1 cellular context compared by ENCODE assay signal in the genomic region with DNA sequence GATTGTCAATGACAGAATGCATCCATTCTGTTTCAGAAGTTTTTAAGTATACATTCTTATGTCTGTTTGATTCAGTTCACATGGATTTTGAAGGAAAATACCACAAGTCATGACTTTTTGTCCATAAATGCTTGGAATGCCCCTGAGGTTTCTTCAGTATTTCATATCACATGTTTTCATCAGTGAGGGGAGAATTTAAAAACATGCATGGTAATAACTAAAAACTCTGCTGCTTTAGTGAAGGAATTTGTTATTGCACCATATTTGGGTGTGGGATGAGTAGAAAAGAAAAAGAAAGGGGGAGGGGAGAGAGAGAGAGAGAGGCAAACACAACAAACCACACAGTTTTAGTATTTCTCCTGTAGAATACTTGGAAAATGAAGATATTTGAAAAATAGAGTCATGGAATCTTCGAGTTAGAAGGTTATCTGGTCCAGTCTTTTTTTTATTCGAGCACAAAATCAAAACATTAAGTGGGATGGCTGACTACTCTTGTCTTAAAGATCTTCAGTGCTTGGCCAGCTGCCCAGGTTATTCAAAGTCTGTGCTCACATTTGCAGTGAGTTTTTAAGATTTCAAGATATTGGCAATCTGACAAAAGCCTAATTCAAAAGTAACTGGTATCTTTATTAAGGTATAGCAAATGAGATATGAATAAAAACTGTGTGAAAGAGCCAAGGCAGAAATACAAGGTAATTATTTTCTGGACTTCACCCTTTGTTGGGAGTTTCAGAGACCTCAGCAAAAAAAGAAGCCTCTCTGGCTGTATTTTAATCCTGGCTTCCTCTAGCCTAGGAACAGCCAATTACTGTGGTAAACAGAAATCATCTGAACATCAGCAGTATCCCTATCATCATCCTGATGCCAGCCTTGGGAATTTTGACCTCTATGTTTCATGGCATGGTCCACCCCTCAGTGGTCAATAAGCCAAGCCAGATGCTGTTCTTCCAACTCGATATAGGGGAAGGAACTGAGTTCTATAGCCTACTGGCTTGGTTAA.
A peak's percentile ranks its signal among the peaks of the same experiment; 100 is the strongest.
TF ChIP-seq lines count a peak whose summit lies in the region.

No MANE protein-coding gene starts in this region.

TF ChIP-seq in SK-N-SH, 30 proteins besides CTCF, POLR2A, EP300 and RAD21 (continued from another document):
- TF ChIP-seq, protein P1, sequence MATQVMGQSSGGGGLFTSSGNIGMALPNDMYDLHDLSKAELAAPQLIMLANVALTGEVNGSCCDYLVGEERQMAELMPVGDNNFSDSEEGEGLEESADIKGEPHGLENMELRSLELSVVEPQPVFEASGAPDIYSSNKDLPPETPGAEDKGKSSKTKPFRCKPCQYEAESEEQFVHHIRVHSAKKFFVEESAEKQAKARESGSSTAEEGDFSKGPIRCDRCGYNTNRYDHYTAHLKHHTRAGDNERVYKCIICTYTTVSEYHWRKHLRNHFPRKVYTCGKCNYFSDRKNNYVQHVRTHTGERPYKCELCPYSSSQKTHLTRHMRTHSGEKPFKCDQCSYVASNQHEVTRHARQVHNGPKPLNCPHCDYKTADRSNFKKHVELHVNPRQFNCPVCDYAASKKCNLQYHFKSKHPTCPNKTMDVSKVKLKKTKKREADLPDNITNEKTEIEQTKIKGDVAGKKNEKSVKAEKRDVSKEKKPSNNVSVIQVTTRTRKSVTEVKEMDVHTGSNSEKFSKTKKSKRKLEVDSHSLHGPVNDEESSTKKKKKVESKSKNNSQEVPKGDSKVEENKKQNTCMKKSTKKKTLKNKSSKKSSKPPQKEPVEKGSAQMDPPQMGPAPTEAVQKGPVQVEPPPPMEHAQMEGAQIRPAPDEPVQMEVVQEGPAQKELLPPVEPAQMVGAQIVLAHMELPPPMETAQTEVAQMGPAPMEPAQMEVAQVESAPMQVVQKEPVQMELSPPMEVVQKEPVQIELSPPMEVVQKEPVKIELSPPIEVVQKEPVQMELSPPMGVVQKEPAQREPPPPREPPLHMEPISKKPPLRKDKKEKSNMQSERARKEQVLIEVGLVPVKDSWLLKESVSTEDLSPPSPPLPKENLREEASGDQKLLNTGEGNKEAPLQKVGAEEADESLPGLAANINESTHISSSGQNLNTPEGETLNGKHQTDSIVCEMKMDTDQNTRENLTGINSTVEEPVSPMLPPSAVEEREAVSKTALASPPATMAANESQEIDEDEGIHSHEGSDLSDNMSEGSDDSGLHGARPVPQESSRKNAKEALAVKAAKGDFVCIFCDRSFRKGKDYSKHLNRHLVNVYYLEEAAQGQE (IDR thresholded peaks at IDR 0.05; ENCODE audit: low read depth, low read length): no peak
- TF ChIP-seq, protein P2, sequence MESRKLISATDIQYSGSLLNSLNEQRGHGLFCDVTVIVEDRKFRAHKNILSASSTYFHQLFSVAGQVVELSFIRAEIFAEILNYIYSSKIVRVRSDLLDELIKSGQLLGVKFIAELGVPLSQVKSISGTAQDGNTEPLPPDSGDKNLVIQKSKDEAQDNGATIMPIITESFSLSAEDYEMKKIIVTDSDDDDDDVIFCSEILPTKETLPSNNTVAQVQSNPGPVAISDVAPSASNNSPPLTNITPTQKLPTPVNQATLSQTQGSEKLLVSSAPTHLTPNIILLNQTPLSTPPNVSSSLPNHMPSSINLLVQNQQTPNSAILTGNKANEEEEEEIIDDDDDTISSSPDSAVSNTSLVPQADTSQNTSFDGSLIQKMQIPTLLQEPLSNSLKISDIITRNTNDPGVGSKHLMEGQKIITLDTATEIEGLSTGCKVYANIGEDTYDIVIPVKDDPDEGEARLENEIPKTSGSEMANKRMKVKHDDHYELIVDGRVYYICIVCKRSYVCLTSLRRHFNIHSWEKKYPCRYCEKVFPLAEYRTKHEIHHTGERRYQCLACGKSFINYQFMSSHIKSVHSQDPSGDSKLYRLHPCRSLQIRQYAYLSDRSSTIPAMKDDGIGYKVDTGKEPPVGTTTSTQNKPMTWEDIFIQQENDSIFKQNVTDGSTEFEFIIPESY (IDR thresholded peaks at IDR 0.05; ENCODE audit: borderline replicate concordance, low read depth): peak; percentile 74; the same call in 1 of the 2 replicates
- TF ChIP-seq, protein P3, sequence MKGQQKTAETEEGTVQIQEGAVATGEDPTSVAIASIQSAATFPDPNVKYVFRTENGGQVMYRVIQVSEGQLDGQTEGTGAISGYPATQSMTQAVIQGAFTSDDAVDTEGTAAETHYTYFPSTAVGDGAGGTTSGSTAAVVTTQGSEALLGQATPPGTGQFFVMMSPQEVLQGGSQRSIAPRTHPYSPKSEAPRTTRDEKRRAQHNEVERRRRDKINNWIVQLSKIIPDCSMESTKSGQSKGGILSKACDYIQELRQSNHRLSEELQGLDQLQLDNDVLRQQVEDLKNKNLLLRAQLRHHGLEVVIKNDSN (IDR thresholded peaks at IDR 0.05; ENCODE audit: borderline replicate concordance, low read depth): no peak
- TF ChIP-seq RFX5 (IDR thresholded peaks at IDR 0.05; ENCODE audit: low read length) (no peak), GATA2 (CRISPR knock-in tag; IDR thresholded peaks at IDR 0.05) (no peak), JUND (IDR thresholded peaks at IDR 0.05) (peak; percentile 97), MXI1 (IDR thresholded peaks at IDR 0.05; ENCODE audit: low read depth, low read length) (no peak), RCOR1 (IDR thresholded peaks at IDR 0.05; ENCODE audit: low read length) (no peak; the same call in 1 of the 2 replicates), EZH2phosphoT487 (IDR thresholded peaks at IDR 0.05; ENCODE audit: borderline replicate concordance, low read depth) (no peak), GABPA (IDR thresholded peaks at IDR 0.05; ENCODE audit: low read depth) (no peak), TCF12 (IDR thresholded peaks at IDR 0.05) (peak; percentile 94), TAF1 (IDR thresholded peaks at IDR 0.05; ENCODE audit: borderline replicate concordance, low read depth, low read length) (peak; percentile 37; the same call in 1 of the 2 replicates), CHD2 (IDR thresholded peaks at IDR 0.05; ENCODE audit: low read length, partially characterized antibody) (no peak)
- TF ChIP-seq, protein P4, sequence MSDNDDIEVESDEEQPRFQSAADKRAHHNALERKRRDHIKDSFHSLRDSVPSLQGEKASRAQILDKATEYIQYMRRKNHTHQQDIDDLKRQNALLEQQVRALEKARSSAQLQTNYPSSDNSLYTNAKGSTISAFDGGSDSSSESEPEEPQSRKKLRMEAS (IDR thresholded peaks at IDR 0.05; ENCODE audit: low read depth): peak; percentile 27; the same call in 1 of the 2 replicates
- TF ChIP-seq, protein P5, sequence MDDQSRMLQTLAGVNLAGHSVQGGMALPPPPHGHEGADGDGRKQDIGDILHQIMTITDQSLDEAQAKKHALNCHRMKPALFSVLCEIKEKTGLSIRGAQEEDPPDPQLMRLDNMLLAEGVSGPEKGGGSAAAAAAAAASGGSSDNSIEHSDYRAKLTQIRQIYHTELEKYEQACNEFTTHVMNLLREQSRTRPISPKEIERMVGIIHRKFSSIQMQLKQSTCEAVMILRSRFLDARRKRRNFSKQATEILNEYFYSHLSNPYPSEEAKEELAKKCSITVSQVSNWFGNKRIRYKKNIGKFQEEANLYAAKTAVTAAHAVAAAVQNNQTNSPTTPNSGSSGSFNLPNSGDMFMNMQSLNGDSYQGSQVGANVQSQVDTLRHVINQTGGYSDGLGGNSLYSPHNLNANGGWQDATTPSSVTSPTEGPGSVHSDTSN (IDR thresholded peaks at IDR 0.05): peak; percentile 94
